ENCODE assay signal across 17 cellular contexts in the genomic region with DNA sequence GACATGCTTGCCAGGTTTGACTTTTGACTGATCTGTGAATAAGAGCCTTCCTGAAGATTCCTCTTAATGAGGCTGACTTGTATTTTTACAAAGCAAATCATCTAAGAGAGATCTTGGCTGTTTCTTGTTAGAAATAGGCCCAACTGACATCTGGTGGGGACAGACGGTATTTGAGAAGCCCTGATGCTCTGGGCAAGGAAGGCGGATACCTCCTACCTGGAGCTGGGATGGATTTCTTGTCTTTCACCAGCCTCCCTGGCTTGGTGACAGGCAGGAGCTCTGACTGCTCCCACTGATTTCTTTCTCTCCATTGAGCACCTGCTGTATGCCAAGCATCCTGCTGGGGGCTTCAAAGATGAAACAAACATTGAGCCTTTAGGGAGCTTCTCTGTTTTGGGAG. TPM values are rescaled to one million over a fixed set of nuclear protein-coding genes. Genes with fewer than 3 reads are reported as not detected.
DNase-seq lines count a peak whose midpoint lies in the region; ATAC-seq and TF ChIP-seq lines count a peak whose summit lies in the region.
"Had no signal": no experiment of that assay in that cellular context is flagged by ENCODE, and none has a peak within 500 bp of the region (broad histone marks: within the 10 kb centered on the region; RNA-seq: fewer than 3 reads in every experiment).

No MANE protein-coding gene starts in this region.

- no peaks in the 10 kb centered on the region for H3K27me3 Mint-ChIP-seq in natural killer cell treated with Interleukin-12 subunit alpha and Interleukin-12 subunit beta and Interleukin-15 and Interleukin-18, amount 100 ng/mL, for 72 hours
- no peaks in the 10 kb centered on the region for H3K27me3 Mint-ChIP-seq in natural killer cell (ENCODE audit: low read depth in 2 of 2)
- no peaks in the 10 kb centered on the region for H3K27me3 Mint-ChIP-seq in activated T-helper 17 cell treated with anti-CD3 and anti-CD28 coated beads, Interleukin-2, amount 50 U/mL, for 72 hours
- no peaks in the 10 kb centered on the region for H3K27me3 Mint-ChIP-seq in activated CD4-positive, alpha-beta T cell treated with anti-CD3 and anti-CD28 coated beads, Interleukin-2, amount 10 ng/mL, durations not matched to agents 24 days and 14 days

- no peaks in the 10 kb centered on the region for H3K4me1 ChIP-seq in foreskin keratinocyte

- H3K27me3 ChIP-seq in foreskin keratinocyte, result no peaks in the 10 kb centered on the region
- H3K27me3 ChIP-seq: BE2C had no signal

- DNase-seq in natural killer cell treated with Interleukin-12 subunit alpha and Interleukin-12 subunit beta and Interleukin-15 and Interleukin-18, amount 100 ng/mL, for 72 hours (ENCODE audit: low spot score), result peak; percentile 52
- DNase-seq in natural killer cell (no peak), foreskin keratinocyte (no peak), NCI-H82 treated with DMSO at 0.1 percent for 48 hours (lab: John Stamatoyannopoulos, UW; ENCODE audit: unreplicated experiment) (no peak)
- DNase-seq in stimulated activated naive CD4-positive, alpha-beta T cell treated with Interleukin-2 at 50 U/mL for 16 hours (lab: John Stamatoyannopoulos, UW), result no peak
- no peak for DNase-seq in activated CD4-positive, alpha-beta T cell treated with anti-CD3 and anti-CD28 coated beads, Interleukin-2, amount 10 ng/mL, durations not matched to agents 24 days and 14 days
- DNase-seq: BE2C; CD8-positive, alpha-beta T cell; COR-L47; DMS53; GM23248; IMR-90; KBM-7 had no signal

- H3K27ac ChIP-seq in foreskin keratinocyte, result no peak overlapping the region
- H3K27ac ChIP-seq: A549, C4-2B, GM23248 had no signal

- TF ChIP-seq CTCF in natural killer cell (IDR thresholded peaks at IDR 0.05), result no peak
- TF ChIP-seq CTCF in foreskin keratinocyte (conservative IDR thresholded peaks at IDR 0.05), result peak; percentile 2

- no peaks in the 10 kb centered on the region for H3K36me3 Mint-ChIP-seq in natural killer cell treated with Interleukin-12 subunit alpha and Interleukin-12 subunit beta and Interleukin-15 and Interleukin-18, amount 100 ng/mL, for 72 hours
- peaks cover 5% of the 10 kb centered on the region for H3K36me3 Mint-ChIP-seq in natural killer cell
- H3K36me3 Mint-ChIP-seq in activated T-helper 17 cell treated with anti-CD3 and anti-CD28 coated beads, Interleukin-2, amount 50 U/mL, for 72 hours (ENCODE audit: low read depth), result peaks cover 40% of the 10 kb centered on the region
- peaks cover 18% of the 10 kb centered on the region for H3K36me3 Mint-ChIP-seq in activated CD4-positive, alpha-beta T cell treated with anti-CD3 and anti-CD28 coated beads, Interleukin-2, amount 10 ng/mL, durations not matched to agents 24 days and 14 days (ENCODE audit: low read depth)

- no peak for ATAC-seq in natural killer cell treated with Interleukin-12 subunit alpha and Interleukin-12 subunit beta and Interleukin-15 and Interleukin-18, amount 100 ng/mL, for 72 hours
- ATAC-seq in natural killer cell (no peak), foreskin keratinocyte (no peak)
- ATAC-seq in activated T-helper 17 cell treated with anti-CD3 and anti-CD28 coated beads, Interleukin-2, amount 50 U/mL, for 72 hours (replicated peaks), result no peak
- ATAC-seq: A549; CD8-positive, alpha-beta T cell; GM12878 had no signal

- intact Hi-C loops in natural killer cell (cut with micrococcal nuclease), result no loop called here
- intact Hi-C loops in activated CD4-positive, alpha-beta T cell treated with anti-CD3 and anti-CD28 coated beads, Interleukin-2, amount 10 ng/mL, durations not matched to agents 24 days and 14 days (cut with micrococcal nuclease), result no loop called here

- H3K4me3 Mint-ChIP-seq in natural killer cell treated with Interleukin-12 subunit alpha and Interleukin-12 subunit beta and Interleukin-15 and Interleukin-18, amount 100 ng/mL, for 72 hours, result no peak overlapping the region
- H3K4me3 Mint-ChIP-seq in natural killer cell, result no peak overlapping the region
- no peak overlapping the region for H3K4me3 Mint-ChIP-seq in activated T-helper 17 cell treated with anti-CD3 and anti-CD28 coated beads, Interleukin-2, amount 50 U/mL, for 72 hours
- H3K4me3 Mint-ChIP-seq in activated CD4-positive, alpha-beta T cell treated with anti-CD3 and anti-CD28 coated beads, Interleukin-2, amount 10 ng/mL, durations not matched to agents 24 days and 14 days, result no peak overlapping the region
- H3K4me3 Mint-ChIP-seq: CD8-positive, alpha-beta T cell had no signal

- H3K4me1 Mint-ChIP-seq in natural killer cell treated with Interleukin-12 subunit alpha and Interleukin-12 subunit beta and Interleukin-15 and Interleukin-18, amount 100 ng/mL, for 72 hours (ENCODE audit: low read depth in 2 of 2), result no peaks in the 10 kb centered on the region
- H3K4me1 Mint-ChIP-seq in natural killer cell, result no peaks in the 10 kb centered on the region
- H3K4me1 Mint-ChIP-seq in activated T-helper 17 cell treated with anti-CD3 and anti-CD28 coated beads, Interleukin-2, amount 50 U/mL, for 72 hours, result no peaks in the 10 kb centered on the region
- H3K4me1 Mint-ChIP-seq in activated CD4-positive, alpha-beta T cell treated with anti-CD3 and anti-CD28 coated beads, Interleukin-2, amount 10 ng/mL, durations not matched to agents 24 days and 14 days, result peaks cover 1% of the 10 kb centered on the region

- H3K27ac Mint-ChIP-seq in natural killer cell treated with Interleukin-12 subunit alpha and Interleukin-12 subunit beta and Interleukin-15 and Interleukin-18, amount 100 ng/mL, for 72 hours, result no peak overlapping the region
- H3K27ac Mint-ChIP-seq in natural killer cell, result no peak overlapping the region
- peak overlapping the region; percentile 66 for H3K27ac Mint-ChIP-seq in activated T-helper 17 cell treated with anti-CD3 and anti-CD28 coated beads, Interleukin-2, amount 50 U/mL, for 72 hours
- no peak overlapping the region for H3K27ac Mint-ChIP-seq in activated CD4-positive, alpha-beta T cell treated with anti-CD3 and anti-CD28 coated beads, Interleukin-2, amount 10 ng/mL, durations not matched to agents 24 days and 14 days
- H3K27ac Mint-ChIP-seq: CD8-positive, alpha-beta T cell had no signal

- no peaks in the 10 kb centered on the region for H3K9me3 Mint-ChIP-seq in natural killer cell treated with Interleukin-12 subunit alpha and Interleukin-12 subunit beta and Interleukin-15 and Interleukin-18, amount 100 ng/mL, for 72 hours
- H3K9me3 Mint-ChIP-seq in natural killer cell, result no peaks in the 10 kb centered on the region
- no peaks in the 10 kb centered on the region for H3K9me3 Mint-ChIP-seq in activated T-helper 17 cell treated with anti-CD3 and anti-CD28 coated beads, Interleukin-2, amount 50 U/mL, for 72 hours
- no peaks in the 10 kb centered on the region for H3K9me3 Mint-ChIP-seq in activated CD4-positive, alpha-beta T cell treated with anti-CD3 and anti-CD28 coated beads, Interleukin-2, amount 10 ng/mL, durations not matched to agents 24 days and 14 days
- H3K9me3 Mint-ChIP-seq: CD8-positive, alpha-beta T cell had no signal

RNA-seq across cellular contexts. Expression of a gene that starts 40.4 kb away (rescaled TPM):
- total RNA-seq in natural killer cell treated with Interleukin-12 subunit alpha and Interleukin-12 subunit beta and Interleukin-15 and Interleukin-18, amount 100 ng/mL, for 72 hours, result 10 to 100 TPM; 25.3 to 69.9 TPM
- total RNA-seq in natural killer cell (10 to 100 TPM in 2 of 3 donors, 1 to 10 TPM in 1; 9.8 to 15.8 (median 11.4) TPM), foreskin keratinocyte (28.3 and 32.8 TPM in 2 replicates)
- 10 to 100 TPM; 18.7 to 45.3 TPM for total RNA-seq in activated T-helper 17 cell treated with anti-CD3 and anti-CD28 coated beads, Interleukin-2, amount 50 U/mL, for 72 hours
- polyA plus RNA-seq in foreskin keratinocyte, result 12.2 and 15.1 TPM in 2 replicates
- 54.6 and 56.8 TPM in 2 replicates for total RNA-seq in activated CD4-positive, alpha-beta T cell treated with anti-CD3 and anti-CD28 coated beads, Interleukin-2, amount 10 ng/mL, durations not matched to agents 24 days and 14 days
